ENCODE assay signal across 25 cellular contexts in genomic region chr15:90113166-90113565, GRCh38.
"Had no signal": no experiment of that assay in that cellular context is flagged by ENCODE, and none has a peak within 500 bp of the region (broad histone marks: within the 10 kb centered on the region; RNA-seq: fewer than 3 reads in every experiment).

No MANE protein-coding gene starts in this region.

- H3K4me3 ChIP-seq: neural progenitor cell, ovary, psoas muscle, right lobe of liver, sigmoid colon, skin epidermis, smooth muscle cell, spleen, stomach, thoracic aorta, thyroid gland, tibial nerve, upper lobe of left lung, vagina had no signal

- H3K4me2 ChIP-seq: neural progenitor cell, smooth muscle cell had no signal

- H3K36me3 ChIP-seq: neural progenitor cell, ovary, right lobe of liver, sigmoid colon, spleen, stomach, thoracic aorta, thyroid gland, tibial nerve, upper lobe of left lung, vagina had no signal

- H3K9me3 ChIP-seq: ovary, right lobe of liver, thyroid gland had no signal

- H3K4me1 ChIP-seq: neural progenitor cell, parathyroid adenoma, psoas muscle, right lobe of liver, spleen, stomach, thyroid gland, tibial nerve, upper lobe of left lung, vagina had no signal

- H3K27ac ChIP-seq: neural progenitor cell, ovary, parathyroid adenoma, psoas muscle, right lobe of liver, skin epidermis, spleen, stomach, thoracic aorta, thyroid gland, tibial nerve, upper lobe of left lung, vagina had no signal

- DNase-seq: natural killer cell; occipital lobe; ovary; psoas muscle; right cardiac atrium; right lobe of liver; sigmoid colon; stimulated activated CD4-positive, alpha-beta T cell treated with anti-CD3 and anti-CD28 coated beads, Interleukin-12 subunit alpha, Interleukin-12 subunit beta, amount 100 ng/mL, for 4 hours; stimulated activated CD4-positive, alpha-beta T cell treated with anti-CD3 and anti-CD28 coated beads, Interleukin-1b, Interleukin-23, amount 100 ng/mL, for 48 hours; stimulated activated CD4-positive, alpha-beta T cell treated with anti-CD3 and anti-CD28 coated beads, Interleukin-4, amount 100 ng/mL, for 1 hour; stimulated activated naive B cell treated with anti-CD40 and anti-IgM and Interleukin-4, amounts not matched to agents 10 μg/mL and 1 μg/mL and 100 μg/mL, for 72 hours; stimulated activated naive CD4-positive, alpha-beta T cell treated with Interleukin-2 at 50 U/mL for 16 hours; stomach; thyroid gland; trophoblast cell; upper lobe of left lung had no signal

- ATAC-seq: natural killer cell; psoas muscle; right cardiac atrium; right lobe of liver; stimulated activated effector memory CD8-positive, alpha-beta T cell treated with anti-CD3 and anti-CD28 coated beads, Interleukin-12 subunit alpha, Interleukin-12 subunit beta, amount 100 ng/mL, for 72 hours; stimulated activated naive B cell treated with anti-CD40 and anti-IgM and Interleukin-4, amounts not matched to agents 10 μg/mL and 1 μg/mL and 100 μg/mL, for 72 hours had no signal

- H3K27me3 ChIP-seq: neural progenitor cell, ovary, right lobe of liver, sigmoid colon, spleen, stomach, thyroid gland, tibial nerve, upper lobe of left lung, vagina had no signal

- H2AFZ ChIP-seq: neural progenitor cell, parathyroid adenoma had no signal

- H3K9ac ChIP-seq: neural progenitor cell, parathyroid adenoma had no signal
